Comparison of ENCODE assay signal across 14 cellular contexts in the genomic region with DNA sequence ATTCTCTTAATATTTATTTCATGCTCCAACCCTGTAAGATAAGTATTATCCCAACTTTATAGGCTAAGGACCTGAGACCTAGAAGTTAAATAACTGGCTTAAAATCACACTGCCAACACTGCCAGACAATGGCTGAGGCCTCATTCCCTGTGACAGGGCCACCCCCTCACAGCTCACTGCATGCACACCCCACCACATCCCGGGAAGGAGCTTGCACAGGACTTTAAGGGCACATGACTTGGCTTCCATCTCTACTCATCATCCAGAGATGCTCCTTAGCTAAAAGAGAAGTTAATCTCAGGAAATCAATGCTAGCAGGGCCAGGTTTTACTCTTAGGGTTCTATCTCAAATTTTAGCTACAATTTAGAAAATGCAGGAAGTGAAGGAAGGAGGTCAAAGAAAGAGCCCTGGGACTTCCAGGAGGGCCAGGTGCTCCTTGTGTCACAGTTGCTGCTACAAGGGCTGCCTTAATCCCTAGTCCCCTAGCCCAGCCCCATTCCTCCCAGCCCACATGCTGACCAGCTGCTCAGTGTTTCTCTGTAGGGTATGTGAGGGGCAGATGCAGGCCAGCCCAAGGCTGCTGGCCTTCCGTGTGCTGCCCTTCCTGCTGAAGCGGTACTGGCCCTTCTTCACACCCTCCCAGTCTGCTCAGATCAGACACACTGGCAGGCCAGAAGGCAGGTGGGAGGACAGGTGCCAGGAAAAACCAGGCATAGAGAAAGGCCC. TPM values are rescaled to one million over a fixed set of nuclear protein-coding genes. Genes with fewer than 3 reads are reported as not detected.
A peak's percentile ranks its signal among the peaks of the same experiment; 100 is the strongest.
DNase-seq lines count a peak whose midpoint lies in the region; ATAC-seq and TF ChIP-seq lines count a peak whose summit lies in the region.
"Had no signal": no experiment of that assay in that cellular context is flagged by ENCODE, and none has a peak within 500 bp of the region (broad histone marks: within the 10 kb centered on the region; RNA-seq: fewer than 3 reads in every experiment).

No MANE protein-coding gene starts in this region.

- H3K4me2 ChIP-seq in mesenchymal stem cell (ENCODE audit: low read length, poor library complexity, severe bottlenecking): no peak overlapping the region

- WGBS in mesenchymal stem cell: 65% methylated on average over 3 of the region's 3 CpGs

- H2BK5ac ChIP-seq in mesenchymal stem cell (ENCODE audit: low read depth, low read length, poor library complexity, severe bottlenecking): peak overlapping the region; percentile 85

- peak overlapping the region; percentile 0 to 76 for H3K18ac ChIP-seq in mesenchymal stem cell (ENCODE audit: low read depth in 1 of 2, low read length in 2 of 2)

- no peak overlapping the region for H2BK120ac ChIP-seq in mesenchymal stem cell (ENCODE audit: low read depth, low read length)

- peaks cover under 1% of the 10 kb centered on the region for H3K79me1 ChIP-seq in mesenchymal stem cell (replicated peaks; ENCODE audit: low read length, poor library complexity, severe bottlenecking)

- in situ Hi-C loops in brain microvascular endothelial cell (cut with HindIII; ENCODE audit: low pct_ligation_motif_present, low sequenced_read_pairs): no loop called here

- H3K9ac ChIP-seq in mesenchymal stem cell (ENCODE audit: low read length): peak overlapping the region; percentile 74

- H3K9me3 ChIP-seq in mesenchymal stem cell (ENCODE audit: control insufficient read depth, low read length): no peaks in the 10 kb centered on the region

- H3K27me3 ChIP-seq in brain microvascular endothelial cell (replicated peaks) (no peaks in the 10 kb centered on the region), mesenchymal stem cell (ENCODE audit: control insufficient read depth in 1 of 2, insufficient read depth in 1 of 2, low read length in 2 of 2) (no peaks in the 10 kb centered on the region)
- H3K27me3 ChIP-seq: dorsolateral prefrontal cortex had no signal

- H4K8ac ChIP-seq in mesenchymal stem cell (ENCODE audit: low read length): peak overlapping the region; percentile 57

- no peak overlapping the region for H2AFZ ChIP-seq in mesenchymal stem cell (ENCODE audit: low read depth, low read length)

- H3K4me1 Mint-ChIP-seq in stimulated activated naive CD8-positive, alpha-beta T cell treated with anti-CD3 and anti-CD28 coated beads, Interleukin-15, amount 100 ng/mL, for 72 hours: no peaks in the 10 kb centered on the region
- H3K4me1 Mint-ChIP-seq: activated CD4-positive, alpha-beta memory T cell treated with anti-CD3 and anti-CD28 coated beads, Interleukin-2, amount 10 ng/mL, durations not matched to agents 7 days and 5 days; naive thymus-derived CD4-positive, alpha-beta T cell; T-cell had no signal

- peak overlapping the region in 1 of 2 experiments; percentile 10 for H3K14ac ChIP-seq in mesenchymal stem cell (ENCODE audit: low read length in 2 of 2)

- H3K36me3 ChIP-seq in brain microvascular endothelial cell (replicated peaks) (peaks cover 3% of the 10 kb centered on the region), mesenchymal stem cell (ENCODE audit: control insufficient read depth in 1 of 2, insufficient read depth in 2 of 2, low read depth in 1 of 2, low read length in 2 of 2) (peaks cover 3 to 46% of the 10 kb centered on the region in 2 experiments)

- no peak overlapping the region for H3K23ac ChIP-seq in mesenchymal stem cell (ENCODE audit: low read length in 2 of 2)

- no peak overlapping the region for H3K4me3 Mint-ChIP-seq in stimulated activated naive CD8-positive, alpha-beta T cell treated with anti-CD3 and anti-CD28 coated beads, Interleukin-15, amount 100 ng/mL, for 72 hours
- H3K4me3 Mint-ChIP-seq: activated CD4-positive, alpha-beta memory T cell treated with anti-CD3 and anti-CD28 coated beads, Interleukin-2, amount 10 ng/mL, durations not matched to agents 7 days and 5 days; naive thymus-derived CD4-positive, alpha-beta T cell; stimulated activated naive B cell treated with anti-CD40 and anti-IgM and Interleukin-4, amounts not matched to agents 10 μg/mL and 1 μg/mL and 100 μg/mL, for 72 hours; T-cell had no signal

- H3K27ac Mint-ChIP-seq in stimulated activated naive CD8-positive, alpha-beta T cell treated with anti-CD3 and anti-CD28 coated beads, Interleukin-15, amount 100 ng/mL, for 72 hours: no peak overlapping the region
- H3K27ac Mint-ChIP-seq: activated CD4-positive, alpha-beta memory T cell treated with anti-CD3 and anti-CD28 coated beads, Interleukin-2, amount 10 ng/mL, durations not matched to agents 7 days and 5 days; naive thymus-derived CD4-positive, alpha-beta T cell; stimulated activated naive B cell treated with anti-CD40 and anti-IgM and Interleukin-4, amounts not matched to agents 10 μg/mL and 1 μg/mL and 100 μg/mL, for 72 hours; T-cell had no signal

- H3K9me3 Mint-ChIP-seq in stimulated activated naive CD8-positive, alpha-beta T cell treated with anti-CD3 and anti-CD28 coated beads, Interleukin-15, amount 100 ng/mL, for 72 hours: no peaks in the 10 kb centered on the region
- H3K9me3 Mint-ChIP-seq: activated CD4-positive, alpha-beta memory T cell treated with anti-CD3 and anti-CD28 coated beads, Interleukin-2, amount 10 ng/mL, durations not matched to agents 7 days and 5 days; naive thymus-derived CD4-positive, alpha-beta T cell; stimulated activated naive B cell treated with anti-CD40 and anti-IgM and Interleukin-4, amounts not matched to agents 10 μg/mL and 1 μg/mL and 100 μg/mL, for 72 hours; T-cell had no signal

- peaks cover 20% of the 10 kb centered on the region for H3K4me1 ChIP-seq in mesenchymal stem cell (ENCODE audit: control insufficient read depth, insufficient read depth, low read depth, low read length)

- H3K27ac ChIP-seq in brain microvascular endothelial cell (peak overlapping the region; percentile 75), mesenchymal stem cell (ENCODE audit: low read length, poor library complexity, severe bottlenecking) (peak overlapping the region; percentile 86)
- H3K27ac ChIP-seq: dorsolateral prefrontal cortex had no signal

- H3K4ac ChIP-seq in mesenchymal stem cell (ENCODE audit: low read depth in 1 of 2, low read length in 2 of 2): peak overlapping the region; percentile 53 to 58

- peak overlapping the region; percentile 46 for H4K91ac ChIP-seq in mesenchymal stem cell (ENCODE audit: low read length)

- DNase-seq in stimulated activated naive CD8-positive, alpha-beta T cell treated with anti-CD3 and anti-CD28 coated beads, Interleukin-15, amount 100 ng/mL, for 72 hours: no peak
- no peak for DNase-seq in stimulated activated naive CD8-positive, alpha-beta T cell treated with anti-CD3 and anti-CD28 coated beads, Interleukin-15, Interleukin-2, amounts not matched to agents 100 U/mL and 50 U/mL, for 24 hours
- DNase-seq in brain microvascular endothelial cell (no peak), mesenchymal stem cell (no peak), hippocampal formation (lab: John Stamatoyannopoulos, UW) (no peak), NCI-H2196 treated with DMSO at 0.1 percent for 48 hours (lab: John Stamatoyannopoulos, UW; ENCODE audit: unreplicated experiment) (no peak)
- no peak for DNase-seq in activated effector memory CD4-positive, alpha-beta T cell treated with anti-CD3 and anti-CD28 coated beads, Interleukin-2, amount 50 U/mL, for 16 hours
- DNase-seq: activated CD4-positive, alpha-beta memory T cell treated with anti-CD3 and anti-CD28 coated beads, Interleukin-2, amount 10 ng/mL, durations not matched to agents 7 days and 5 days; activated naive CD4-positive, alpha-beta T cell treated with anti-CD3 and anti-CD28 coated beads, Interleukin-2, amount 50 U/mL, for 16 hours; naive thymus-derived CD4-positive, alpha-beta T cell; stimulated activated naive B cell treated with anti-CD40 and anti-IgM and Interleukin-4, amounts not matched to agents 10 μg/mL and 1 μg/mL and 100 μg/mL, for 72 hours; T-cell had no signal

- peak; percentile 18 for ATAC-seq in stimulated activated naive CD8-positive, alpha-beta T cell treated with anti-CD3 and anti-CD28 coated beads, Interleukin-15, amount 100 ng/mL, for 72 hours
- ATAC-seq in stimulated activated naive CD8-positive, alpha-beta T cell treated with anti-CD3 and anti-CD28 coated beads, Interleukin-15, Interleukin-2, amounts not matched to agents 100 U/mL and 50 U/mL, for 24 hours: no peak
- ATAC-seq in HG02981 (IDR thresholded peaks at IDR 0.05; ENCODE audit: unreplicated experiment): no peak
- ATAC-seq: naive thymus-derived CD4-positive, alpha-beta T cell; stimulated activated naive B cell treated with anti-CD40 and anti-IgM and Interleukin-4, amounts not matched to agents 10 μg/mL and 1 μg/mL and 100 μg/mL, for 72 hours; T-cell had no signal

- TF ChIP-seq CTCF in brain microvascular endothelial cell (IDR thresholded peaks at IDR 0.05; ENCODE audit: low read depth, low read length, missing control alignments): no peak

- H2AK5ac ChIP-seq in mesenchymal stem cell (ENCODE audit: low read length, severe bottlenecking): peak overlapping the region; percentile 85

- no peak overlapping the region for H3K4me3 ChIP-seq in brain microvascular endothelial cell (ENCODE audit: low read depth, low read length)
- no peak overlapping the region for H3K4me3 ChIP-seq in mesenchymal stem cell (ENCODE audit: insufficient read depth in 1 of 2, low read depth in 1 of 2, low read length in 2 of 2)
- H3K4me3 ChIP-seq: dorsolateral prefrontal cortex had no signal

- no peaks in the 10 kb centered on the region for H3K27me3 Mint-ChIP-seq in stimulated activated naive CD8-positive, alpha-beta T cell treated with anti-CD3 and anti-CD28 coated beads, Interleukin-15, amount 100 ng/mL, for 72 hours
- H3K27me3 Mint-ChIP-seq: stimulated activated naive B cell treated with anti-CD40 and anti-IgM and Interleukin-4, amounts not matched to agents 10 μg/mL and 1 μg/mL and 100 μg/mL, for 72 hours; T-cell had no signal

- peak overlapping the region; percentile 11 to 15 for H2BK12ac ChIP-seq in mesenchymal stem cell (ENCODE audit: low read length in 2 of 2)

- peak overlapping the region; percentile 76 for H2BK15ac ChIP-seq in mesenchymal stem cell (ENCODE audit: low read depth, poor library complexity, severe bottlenecking)

RNA-seq across cellular contexts. Expression of a gene that starts 53.5 kb away (rescaled TPM):
- 56.1 TPM for polyA plus RNA-seq in mesenchymal stem cell (2013, experiment 1 of 2)
- polyA plus RNA-seq in mesenchymal stem cell (2013, experiment 2 of 2): 57.5 TPM
